In the genomic region with DNA sequence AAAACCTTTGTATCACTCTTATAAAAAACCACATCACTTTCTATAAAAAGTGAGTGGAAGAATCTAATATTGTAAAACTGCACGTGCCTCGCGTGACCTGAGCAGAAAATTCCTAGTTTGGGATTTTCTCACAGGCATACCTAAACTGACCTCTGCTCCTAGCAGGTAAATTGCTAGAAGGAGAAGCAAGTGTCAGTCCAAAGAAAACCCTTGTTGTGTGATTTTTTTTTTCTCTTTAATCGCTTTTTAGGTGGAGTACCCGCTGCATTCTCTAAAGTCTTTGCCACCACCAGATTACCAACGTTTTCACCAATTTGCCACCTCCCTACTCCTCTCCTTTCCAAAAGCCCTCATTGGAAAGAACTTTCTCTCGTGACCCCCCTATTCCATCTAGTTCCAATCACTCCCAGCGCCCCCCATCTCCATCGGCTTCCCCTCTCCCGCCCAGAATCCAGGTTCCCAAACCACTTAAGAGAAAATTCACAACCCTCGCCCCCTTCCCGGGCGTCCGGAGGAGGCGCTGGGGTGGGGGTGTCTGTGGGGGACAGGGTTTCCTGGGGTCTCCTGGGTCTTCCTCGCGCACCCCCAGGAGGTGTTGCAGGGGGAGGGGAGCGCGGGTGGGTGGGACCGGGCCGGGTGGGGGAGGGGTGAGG, we compare ENCODE assay signal across 8 cellular contexts. TPM values are rescaled to one million over a fixed set of nuclear protein-coding genes. Genes with fewer than 3 reads are reported as not detected.
DNase-seq lines count a peak whose midpoint lies in the region; ATAC-seq and TF ChIP-seq lines count a peak whose summit lies in the region.

No MANE protein-coding gene starts in this region.

- H3K79me2 ChIP-seq in DND-41 (ENCODE audit: insufficient read depth, low read length): peaks cover 39% of the 10 kb centered on the region

- intact Hi-C loops in ovary (cut with DNase I): no loop called here

- H3K27me3 ChIP-seq in DND-41 (ENCODE audit: insufficient read depth, low read length, poor library complexity) (peaks cover 3% of the 10 kb centered on the region), NT2/D1 (ENCODE audit: insufficient read depth, insufficient read length) (peaks cover 2% of the 10 kb centered on the region), ovary (no peaks in the 10 kb centered on the region)

- ATAC-seq in DND-41 (ENCODE audit: insufficient read depth, low read depth) (no peak; the same call in 2 of the 3 replicates), GM18520 (IDR thresholded peaks at IDR 0.05; ENCODE audit: unreplicated experiment) (no peak)

- TF ChIP-seq EP300 in ovary (IDR thresholded peaks at IDR 0.05): no peak

- H3K36me3 Mint-ChIP-seq in endothelial cell (ENCODE audit: low read depth, unreplicated experiment): peaks cover 18% of the 10 kb centered on the region

- no peaks in the 10 kb centered on the region for H3K9me3 Mint-ChIP-seq in endothelial cell (ENCODE audit: unreplicated experiment)

- peaks cover 15% of the 10 kb centered on the region for H4K20me1 ChIP-seq in DND-41 (ENCODE audit: insufficient read depth, low read length)

- H3K27ac Mint-ChIP-seq in endothelial cell (ENCODE audit: unreplicated experiment): peak overlapping the region; percentile 92

- WGBS in ovary, 3 donors: 14 to 18% (median 17%) methylated on average over 17 to 21 of the region's 21 CpGs

- H3K27me3 Mint-ChIP-seq in endothelial cell (ENCODE audit: unreplicated experiment): peaks cover 11% of the 10 kb centered on the region

- H3K9me3 ChIP-seq in DND-41 (ENCODE audit: insufficient read depth, low read length, severe bottlenecking): no peaks in the 10 kb centered on the region
- H3K9me3 ChIP-seq in NT2/D1 (ENCODE audit: insufficient read depth, low read length): no peaks in the 10 kb centered on the region
- H3K9me3 ChIP-seq in ovary: no peaks in the 10 kb centered on the region

- H3K9ac ChIP-seq in DND-41 (ENCODE audit: low read depth, low read length) (peak overlapping the region; percentile 76), NT2/D1 (ENCODE audit: insufficient read length, low read depth) (peak overlapping the region; percentile 66)

- peak overlapping the region; percentile 74 for H2AFZ ChIP-seq in DND-41 (ENCODE audit: low read depth, low read length)

- H3K4me1 ChIP-seq in DND-41 (ENCODE audit: insufficient read depth, low read length) (peaks cover 33% of the 10 kb centered on the region), NT2/D1 (ENCODE audit: insufficient read depth, insufficient read length) (no peaks in the 10 kb centered on the region), ovary (ENCODE audit: insufficient read depth) (no peaks in the 10 kb centered on the region)

- H3K4me3 Mint-ChIP-seq in endothelial cell (ENCODE audit: unreplicated experiment): peak overlapping the region; percentile 96

- H3K36me3 ChIP-seq in DND-41 (ENCODE audit: insufficient read depth, low read length): peaks cover 21% of the 10 kb centered on the region
- peaks cover 20% of the 10 kb centered on the region for H3K36me3 ChIP-seq in NT2/D1 (ENCODE audit: insufficient read depth, insufficient read length, low read length)
- H3K36me3 ChIP-seq in ovary: no peaks in the 10 kb centered on the region

- TF ChIP-seq POLR2A in ovary (IDR thresholded peaks at IDR 0.05): no peak

- H3K4me3 ChIP-seq in DND-41 (ENCODE audit: low read depth in 1 of 2, low read length in 2 of 2) (peak overlapping the region in 1 of 2 experiments; percentile 76; a peak in 3 of 4 replicates), NT2/D1 (ENCODE audit: insufficient read length, low read depth) (peak overlapping the region; percentile 67), ovary (peak overlapping the region; percentile 80)

- H3K27ac ChIP-seq in DND-41 (ENCODE audit: low read length) (no peak overlapping the region), ovary (peak overlapping the region in 1 of 2 donors; percentile 83)

- DNase-seq in DND-41 (no peak), NT2/D1 (ENCODE audit: low read depth, low spot score) (no peak), endothelial cell (ENCODE audit: low spot score) (no peak), ovary (no peak), SW 1271 (lab: John Stamatoyannopoulos, UW) (no peak)
- DNase-seq in stimulated activated CD4-positive, alpha-beta T cell treated with anti-CD3 and anti-CD28 coated beads, Interleukin-15, amount 100 ng/mL, for 24 hours: no peak
- no peak for DNase-seq in NK-92 treated with Interleukin-12 subunit alpha and Interleukin-12 subunit beta, amount 100 ng/mL, for 24 hours (lab: John Stamatoyannopoulos, UW)

- peak overlapping the region; percentile 87 for H3K4me2 ChIP-seq in DND-41 (ENCODE audit: insufficient read depth, low read length)

- peaks cover 36% of the 10 kb centered on the region for H3K4me1 Mint-ChIP-seq in endothelial cell (ENCODE audit: unreplicated experiment)

- TF ChIP-seq CTCF in DND-41 (IDR thresholded peaks at IDR 0.05; ENCODE audit: borderline replicate concordance, extremely low read depth, low read length, poor library complexity, severe bottlenecking): no peak
- no peak for TF ChIP-seq CTCF in endothelial cell (IDR thresholded peaks at IDR 0.05; ENCODE audit: unreplicated experiment)
- TF ChIP-seq CTCF in ovary (IDR thresholded peaks at IDR 0.05): no peak

RNA-seq across cellular contexts. Expression of a gene that starts 0.4 kb away (rescaled TPM):
- total RNA-seq in endothelial cell (ENCODE audit: unreplicated experiment) (129 TPM), ovary (10 to 100 TPM; 65.2 to 78.4 (median 76.7) TPM)
- polyA plus RNA-seq in ovary: 100 to 1,000 TPM in 1 of 2 donors, 10 to 100 TPM in 1; 65.9 to 133 TPM
